Comparison of ENCODE assay signal across 31 cellular contexts in genomic region chr2:126950499-126950898, GRCh38. TPM values are rescaled to one million over a fixed set of nuclear protein-coding genes. Genes with fewer than 3 reads are reported as not detected.
"Had no signal": no experiment of that assay in that cellular context is flagged by ENCODE, and none has a peak within 500 bp of the region (broad histone marks: within the 10 kb centered on the region; RNA-seq: fewer than 3 reads in every experiment).

No MANE protein-coding gene starts in this region.

- H3K9me3 Mint-ChIP-seq: activated CD4-positive, alpha-beta memory T cell treated with anti-CD3 and anti-CD28 coated beads, Interleukin-2, amount 10 ng/mL, durations not matched to agents 7 days and 5 days; activated naive CD4-positive, alpha-beta T cell treated with anti-CD3 and anti-CD28 coated beads for 36 hours; activated T-helper 17 cell treated with anti-CD3 and anti-CD28 coated beads, Interleukin-2, amount 50 U/mL, for 72 hours; central memory CD8-positive, alpha-beta T cell; T-cell had no signal

- FAIRE-seq: astrocyte had no signal

- ATAC-seq: activated CD4-positive, alpha-beta T cell treated with anti-CD3 and anti-CD28 coated beads for 36 hours; activated T-helper 17 cell treated with anti-CD3 and anti-CD28 coated beads, Interleukin-2, amount 50 U/mL, for 72 hours; Right ventricle myocardium inferior; T-cell had no signal

- H3K4me1 Mint-ChIP-seq: activated CD4-positive, alpha-beta memory T cell treated with anti-CD3 and anti-CD28 coated beads, Interleukin-2, amount 10 ng/mL, durations not matched to agents 7 days and 5 days; activated CD4-positive, alpha-beta T cell treated with anti-CD3 and anti-CD28 coated beads for 36 hours; activated T-helper 17 cell treated with anti-CD3 and anti-CD28 coated beads, Interleukin-2, amount 50 U/mL, for 72 hours; central memory CD8-positive, alpha-beta T cell; T-cell had no signal

- H3K27ac ChIP-seq: KMS-11, SK-N-MC, WERI-Rb-1 had no signal

- H3K36me3 Mint-ChIP-seq: activated naive CD8-positive, alpha-beta T cell; brain; T-cell had no signal

- DNase-seq: activated CD4-positive, alpha-beta memory T cell treated with anti-CD3 and anti-CD28 coated beads, Interleukin-2, amount 10 ng/mL, durations not matched to agents 7 days and 5 days; activated CD4-positive, alpha-beta T cell treated with anti-CD3 and anti-CD28 coated beads for 36 hours; activated CD4-positive, alpha-beta T cell treated with anti-CD3 and anti-CD28 coated beads, Interleukin-2, amount 50 U/mL, for 1 hour; activated gamma-delta T cell; activated naive CD4-positive, alpha-beta T cell treated with anti-CD3 and anti-CD28 coated beads for 36 hours; activated T-cell treated with anti-CD3 and anti-CD28 coated beads for 4 hours; activated T-cell treated with anti-CD3 and anti-CD28 coated beads, Interleukin-2, amount 50 U/mL, for 48 hours; amygdala; MG63; NCI-H146; NCI-H187 treated with DMSO at 0.1 percent for 48 hours; NCI-H2081 treated with DMSO at 0.1 percent for 48 hours; NCI-H2171 treated with DMSO at 0.1 percent for 48 hours; NCI-H226; NCI-H526; T-cell; T-helper 2 cell; T1000; WERI-Rb-1 had no signal

- H3K4me3 Mint-ChIP-seq: activated CD4-positive, alpha-beta memory T cell treated with anti-CD3 and anti-CD28 coated beads, Interleukin-2, amount 10 ng/mL, durations not matched to agents 7 days and 5 days; activated CD4-positive, alpha-beta T cell treated with anti-CD3 and anti-CD28 coated beads for 36 hours; activated naive CD4-positive, alpha-beta T cell treated with anti-CD3 and anti-CD28 coated beads for 36 hours; activated naive CD8-positive, alpha-beta T cell; activated T-helper 17 cell treated with anti-CD3 and anti-CD28 coated beads, Interleukin-2, amount 50 U/mL, for 72 hours; brain; central memory CD8-positive, alpha-beta T cell; T-cell had no signal

- H3K4me2 ChIP-seq: KMS-11 had no signal

- H3K4me3 ChIP-seq: MG63, SK-N-MC had no signal

- H3K27ac Mint-ChIP-seq: activated CD4-positive, alpha-beta memory T cell treated with anti-CD3 and anti-CD28 coated beads, Interleukin-2, amount 10 ng/mL, durations not matched to agents 7 days and 5 days; activated CD4-positive, alpha-beta T cell treated with anti-CD3 and anti-CD28 coated beads for 36 hours; activated naive CD4-positive, alpha-beta T cell treated with anti-CD3 and anti-CD28 coated beads for 36 hours; activated naive CD8-positive, alpha-beta T cell; activated T-helper 17 cell treated with anti-CD3 and anti-CD28 coated beads, Interleukin-2, amount 50 U/mL, for 72 hours; brain; T-cell had no signal

- H3K9me3 ChIP-seq: MG63 had no signal

- H3K36me3 ChIP-seq: MG63, WERI-Rb-1 had no signal

- H3K9ac ChIP-seq: KMS-11 had no signal

RNA-seq across cellular contexts. Expression of gene TEX51, which starts 51.8 kb away (rescaled TPM):
- total RNA-seq: activated CD4-positive, alpha-beta memory T cell treated with anti-CD3 and anti-CD28 coated beads, Interleukin-2, amount 10 ng/mL, durations not matched to agents 7 days and 5 days; activated CD4-positive, alpha-beta T cell treated with anti-CD3 and anti-CD28 coated beads for 36 hours; activated CD8-positive, alpha-beta memory T cell treated with anti-CD3 and anti-CD28 coated beads for 36 hours; activated naive CD4-positive, alpha-beta T cell treated with anti-CD3 and anti-CD28 coated beads for 36 hours; activated T-helper 17 cell treated with anti-CD3 and anti-CD28 coated beads, Interleukin-2, amount 50 U/mL, for 72 hours; astrocyte; NCI-H460; OCI-LY7; Right ventricle myocardium inferior; RPMI7951; T-cell had no signal
